In genomic region chr1:78255849-78256248, GRCh38 we compare ENCODE assay signal across 21 cellular contexts.
DNase-seq lines count a peak whose midpoint lies in the region; ATAC-seq, FAIRE-seq and TF ChIP-seq lines count a peak whose summit lies in the region.
"Had no signal": no experiment of that assay in that cellular context is flagged by ENCODE, and none has a peak within 500 bp of the region (broad histone marks: within the 10 kb centered on the region; RNA-seq: fewer than 3 reads in every experiment).

No MANE protein-coding gene starts in this region.

- no peak for TF ChIP-seq POLR2A in sigmoid colon (IDR thresholded peaks at IDR 0.05)

- no peak overlapping the region for H2AFZ ChIP-seq in osteoblast (ENCODE audit: low read length)

- DNase-seq in heart right ventricle (no peak), right cardiac atrium (no peak), fibroblast of peridontal ligament (ENCODE audit: extremely low read depth) (peak; percentile 73), osteoblast (ENCODE audit: insufficient read length, low spot score, missing footprints) (no peak), kidney (no peak), NCI-H1436 treated with DMSO at 0.1 percent for 48 hours (lab: John Stamatoyannopoulos, UW) (no peak), sigmoid colon (no peak)
- DNase-seq: CD8-positive, alpha-beta T cell; DMS53; EL; H7; MG63; NCI-H1048; NCI-H1436; NCI-H2029; NCI-H345; NCI-H524 treated with DMSO at 0.1 percent for 48 hours; RPMI8226; SJCRH30 had no signal

- H3K27me3 ChIP-seq in heart right ventricle (no peaks in the 10 kb centered on the region), right cardiac atrium (ENCODE audit: control insufficient read depth, insufficient read depth) (no peaks in the 10 kb centered on the region), osteoblast (ENCODE audit: insufficient read depth, low read length) (no peaks in the 10 kb centered on the region), sigmoid colon (no peaks in the 10 kb centered on the region)
- H3K27me3 ChIP-seq: BLaER1, MG63, SJCRH30 had no signal

- no peaks in the 10 kb centered on the region for H3K79me2 ChIP-seq in osteoblast (ENCODE audit: insufficient read depth, low read length)

- H3K27ac ChIP-seq in heart right ventricle (peak overlapping the region in 5 of 10 donors; percentile 23 to 50 (median 34)), right cardiac atrium (ENCODE audit: low read length) (no peak overlapping the region), osteoblast (ENCODE audit: low read depth, low read length) (peak overlapping the region; percentile 24), kidney (ENCODE audit: low read depth in 2 of 2, low read length in 2 of 2) (no peak overlapping the region), sigmoid colon (peak overlapping the region in 1 of 4 donors; percentile 22)
- H3K27ac ChIP-seq: BLaER1, SJCRH30 had no signal

- TF ChIP-seq EP300 in sigmoid colon (IDR thresholded peaks at IDR 0.05): no peak

- H3K9ac ChIP-seq in kidney (ENCODE audit: low read length in 2 of 2): no peak overlapping the region
- H3K9ac ChIP-seq: BLaER1 had no signal

- H3K9me3 ChIP-seq in heart right ventricle: peaks cover 0 to 24% (median 5%) of the 10 kb centered on the region in 11 donors
- peaks cover 2% of the 10 kb centered on the region for H3K9me3 ChIP-seq in right cardiac atrium (ENCODE audit: control insufficient read depth, low read length)
- H3K9me3 ChIP-seq in osteoblast (ENCODE audit: low read depth, low read length): no peaks in the 10 kb centered on the region
- H3K9me3 ChIP-seq in kidney (ENCODE audit: control insufficient read depth in 1 of 2, low read length in 2 of 2): no peaks in the 10 kb centered on the region
- H3K9me3 ChIP-seq in sigmoid colon: no peaks in the 10 kb centered on the region
- H3K9me3 ChIP-seq: BLaER1, SJCRH30 had no signal

- FAIRE-seq in kidney (lab: Jason Lieb, UNC): no peak
- FAIRE-seq: A204.1 had no signal

- H3K4me3 ChIP-seq in heart right ventricle (no peak overlapping the region), right cardiac atrium (ENCODE audit: low read length) (no peak overlapping the region), osteoblast (ENCODE audit: insufficient read depth, low read length) (no peak overlapping the region), kidney (ENCODE audit: low read length in 2 of 2) (no peak overlapping the region), sigmoid colon (no peak overlapping the region)
- H3K4me3 ChIP-seq: BLaER1, MG63, SJCRH30 had no signal

- TF ChIP-seq CTCF in heart right ventricle (IDR thresholded peaks at IDR 0.05) (no peak), osteoblast (IDR thresholded peaks at IDR 0.05; ENCODE audit: extremely low read depth, low read depth, low read length) (no peak), kidney (IDR thresholded peaks at IDR 0.05; ENCODE audit: borderline replicate concordance, extremely low read depth, insufficient read depth) (no peak), sigmoid colon (IDR thresholded peaks at IDR 0.05) (no peak)

- H3K4me2 ChIP-seq in osteoblast (ENCODE audit: insufficient read depth, low read length): no peak overlapping the region
- H3K4me2 ChIP-seq: BLaER1 had no signal

- no peaks in the 10 kb centered on the region for H3K36me3 ChIP-seq in heart right ventricle
- H3K36me3 ChIP-seq in osteoblast (ENCODE audit: insufficient read depth, low read length): no peaks in the 10 kb centered on the region
- H3K36me3 ChIP-seq in kidney (ENCODE audit: control insufficient read depth in 1 of 2, insufficient read depth in 2 of 2, low read length in 2 of 2): no peaks in the 10 kb centered on the region
- no peaks in the 10 kb centered on the region for H3K36me3 ChIP-seq in sigmoid colon
- H3K36me3 ChIP-seq: BLaER1, MG63, SJCRH30 had no signal

- peak in 5 of 8 donors; percentile 11 to 52 (median 25) for ATAC-seq in heart right ventricle
- ATAC-seq in right cardiac atrium: no peak
- ATAC-seq: CD8-positive, alpha-beta T cell had no signal

- intact Hi-C loops in heart right ventricle (cut with DNase I) (no loop called here), right cardiac atrium (cut with DNase I) (no loop called here), kidney (cut with DNase I) (no loop called here), sigmoid colon (cut with DNase I) (no loop called here)

- H3K4me1 ChIP-seq in heart right ventricle (no peaks in the 10 kb centered on the region), right cardiac atrium (ENCODE audit: control insufficient read depth, insufficient read depth, low read length) (no peaks in the 10 kb centered on the region), osteoblast (ENCODE audit: insufficient read depth, low read length) (peaks cover 33% of the 10 kb centered on the region), kidney (ENCODE audit: control insufficient read depth in 1 of 2, insufficient read depth in 1 of 2, low read depth in 1 of 2, low read length in 2 of 2) (no peaks in the 10 kb centered on the region), sigmoid colon (no peaks in the 10 kb centered on the region)
- H3K4me1 ChIP-seq: BLaER1, SJCRH30 had no signal

- 66 to 71% methylated on average over 1 of the region's 1 CpG for whole genome bisulfite sequencing in heart right ventricle, 2 donors
- 53% methylated on average over 1 of the region's 1 CpG for WGBS in right cardiac atrium
- 74 to 82% methylated on average over 1 of the region's 1 CpG for WGBS in sigmoid colon, 2 donors

- no peaks in the 10 kb centered on the region for H4K20me1 ChIP-seq in osteoblast (ENCODE audit: insufficient read depth, low read length)
- H4K20me1 ChIP-seq: BLaER1 had no signal

Comparison
In these comparisons a context has a peak if more than half of its experiments do, and no peak if none do; other contexts are left out.
1. ATAC-seq: peak in heart right ventricle (5 of 8); none in right cardiac atrium (0 of 2).